Comparison of ENCODE assay signal across 1 cellular context in genomic region chr10:29297678-29298077, GRCh38.
TF ChIP-seq lines count a peak whose summit lies in the region.

No MANE protein-coding gene starts in this region.

TF ChIP-seq in HCT116, 20 proteins besides CTCF, POLR2A, EP300 and RAD21 (continued from another document):
- TF ChIP-seq FOSL1 (IDR thresholded peaks at IDR 0.05; ENCODE audit: low read depth) (no peak), JUND (IDR thresholded peaks at IDR 0.05) (no peak)
TF ChIP-seq in HCT116: peak in this region for 1.
